Comparison of ENCODE assay signal across 1 cellular context in the genomic region with DNA sequence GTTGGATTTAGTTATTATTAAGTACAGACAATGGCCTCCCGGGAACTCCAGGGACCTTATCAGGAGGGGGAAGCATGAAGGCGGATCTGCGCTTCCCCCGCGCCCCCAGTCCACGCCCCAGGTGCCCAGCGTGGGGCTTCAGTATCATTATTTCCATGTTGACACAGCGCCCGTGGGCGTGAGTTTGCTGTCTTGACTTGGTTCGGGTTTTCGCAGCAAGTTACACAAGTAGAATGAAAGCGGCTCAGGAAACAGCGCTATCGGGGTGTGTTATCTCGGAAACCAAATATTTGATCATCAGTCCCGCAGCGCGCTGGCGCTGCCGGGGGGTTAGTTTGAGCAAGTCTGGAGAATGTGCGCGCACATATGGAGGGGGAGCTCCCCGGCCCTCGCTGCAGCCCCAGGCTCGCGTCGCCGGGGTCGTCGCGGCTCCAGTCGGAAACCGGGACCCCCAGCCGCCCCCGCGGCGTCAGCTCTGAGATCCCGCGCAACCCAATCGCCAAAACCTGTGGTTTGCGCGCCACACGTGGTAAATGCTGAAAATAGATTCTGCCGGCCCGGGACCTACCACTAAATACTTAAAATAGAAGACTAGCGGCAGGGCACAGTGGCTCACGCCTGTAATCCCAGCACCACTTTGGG.
A peak's percentile ranks its signal among the peaks of the same experiment; 100 is the strongest.
TF ChIP-seq lines count a peak whose summit lies in the region.

No MANE protein-coding gene starts in this region.

TF ChIP-seq in HepG2, 621 proteins besides CTCF, POLR2A, EP300 and RAD21 (continues in another document):
- peak; percentile 59; the same call in 1 of the 2 replicates for TF ChIP-seq KDM5B (CRISPR knock-in tag; IDR thresholded peaks at IDR 0.05; ENCODE audit: borderline replicate concordance)
- peak; percentile 59 for TF ChIP-seq FOSL2 (CRISPR knock-in tag; IDR thresholded peaks at IDR 0.05)
- TF ChIP-seq, protein P1, sequence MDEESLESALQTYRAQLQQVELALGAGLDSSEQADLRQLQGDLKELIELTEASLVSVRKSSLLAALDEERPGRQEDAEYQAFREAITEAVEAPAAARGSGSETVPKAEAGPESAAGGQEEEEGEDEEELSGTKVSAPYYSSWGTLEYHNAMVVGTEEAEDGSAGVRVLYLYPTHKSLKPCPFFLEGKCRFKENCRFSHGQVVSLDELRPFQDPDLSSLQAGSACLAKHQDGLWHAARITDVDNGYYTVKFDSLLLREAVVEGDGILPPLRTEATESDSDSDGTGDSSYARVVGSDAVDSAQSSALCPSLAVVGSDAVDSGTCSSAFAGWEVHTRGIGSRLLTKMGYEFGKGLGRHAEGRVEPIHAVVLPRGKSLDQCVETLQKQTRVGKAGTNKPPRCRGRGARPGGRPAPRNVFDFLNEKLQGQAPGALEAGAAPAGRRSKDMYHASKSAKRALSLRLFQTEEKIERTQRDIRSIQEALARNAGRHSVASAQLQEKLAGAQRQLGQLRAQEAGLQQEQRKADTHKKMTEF (CRISPR knock-in tag; IDR thresholded peaks at IDR 0.05): peak; percentile 61
- peak; percentile 40; the same call in 1 of the 2 replicates for TF ChIP-seq SOX5 (CRISPR knock-in tag; IDR thresholded peaks at IDR 0.05; ENCODE audit: borderline replicate concordance)
- TF ChIP-seq HHEX (CRISPR knock-in tag; IDR thresholded peaks at IDR 0.05): peak; percentile 69; the same call in 1 of the 2 replicates
- peak; percentile 74 for TF ChIP-seq NCOA2 (CRISPR knock-in tag; IDR thresholded peaks at IDR 0.05)
- no peak for TF ChIP-seq LCORL (IDR thresholded peaks at IDR 0.05)
- peak; percentile 42; the same call in 1 of the 2 replicates for TF ChIP-seq LCORL (CRISPR knock-in tag; IDR thresholded peaks at IDR 0.05)
- TF ChIP-seq, protein P2, sequence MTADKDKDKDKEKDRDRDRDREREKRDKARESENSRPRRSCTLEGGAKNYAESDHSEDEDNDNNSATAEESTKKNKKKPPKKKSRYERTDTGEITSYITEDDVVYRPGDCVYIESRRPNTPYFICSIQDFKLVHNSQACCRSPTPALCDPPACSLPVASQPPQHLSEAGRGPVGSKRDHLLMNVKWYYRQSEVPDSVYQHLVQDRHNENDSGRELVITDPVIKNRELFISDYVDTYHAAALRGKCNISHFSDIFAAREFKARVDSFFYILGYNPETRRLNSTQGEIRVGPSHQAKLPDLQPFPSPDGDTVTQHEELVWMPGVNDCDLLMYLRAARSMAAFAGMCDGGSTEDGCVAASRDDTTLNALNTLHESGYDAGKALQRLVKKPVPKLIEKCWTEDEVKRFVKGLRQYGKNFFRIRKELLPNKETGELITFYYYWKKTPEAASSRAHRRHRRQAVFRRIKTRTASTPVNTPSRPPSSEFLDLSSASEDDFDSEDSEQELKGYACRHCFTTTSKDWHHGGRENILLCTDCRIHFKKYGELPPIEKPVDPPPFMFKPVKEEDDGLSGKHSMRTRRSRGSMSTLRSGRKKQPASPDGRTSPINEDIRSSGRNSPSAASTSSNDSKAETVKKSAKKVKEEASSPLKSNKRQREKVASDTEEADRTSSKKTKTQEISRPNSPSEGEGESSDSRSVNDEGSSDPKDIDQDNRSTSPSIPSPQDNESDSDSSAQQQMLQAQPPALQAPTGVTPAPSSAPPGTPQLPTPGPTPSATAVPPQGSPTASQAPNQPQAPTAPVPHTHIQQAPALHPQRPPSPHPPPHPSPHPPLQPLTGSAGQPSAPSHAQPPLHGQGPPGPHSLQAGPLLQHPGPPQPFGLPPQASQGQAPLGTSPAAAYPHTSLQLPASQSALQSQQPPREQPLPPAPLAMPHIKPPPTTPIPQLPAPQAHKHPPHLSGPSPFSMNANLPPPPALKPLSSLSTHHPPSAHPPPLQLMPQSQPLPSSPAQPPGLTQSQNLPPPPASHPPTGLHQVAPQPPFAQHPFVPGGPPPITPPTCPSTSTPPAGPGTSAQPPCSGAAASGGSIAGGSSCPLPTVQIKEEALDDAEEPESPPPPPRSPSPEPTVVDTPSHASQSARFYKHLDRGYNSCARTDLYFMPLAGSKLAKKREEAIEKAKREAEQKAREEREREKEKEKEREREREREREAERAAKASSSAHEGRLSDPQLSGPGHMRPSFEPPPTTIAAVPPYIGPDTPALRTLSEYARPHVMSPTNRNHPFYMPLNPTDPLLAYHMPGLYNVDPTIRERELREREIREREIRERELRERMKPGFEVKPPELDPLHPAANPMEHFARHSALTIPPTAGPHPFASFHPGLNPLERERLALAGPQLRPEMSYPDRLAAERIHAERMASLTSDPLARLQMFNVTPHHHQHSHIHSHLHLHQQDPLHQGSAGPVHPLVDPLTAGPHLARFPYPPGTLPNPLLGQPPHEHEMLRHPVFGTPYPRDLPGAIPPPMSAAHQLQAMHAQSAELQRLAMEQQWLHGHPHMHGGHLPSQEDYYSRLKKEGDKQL (CRISPR knock-in tag; IDR thresholded peaks at IDR 0.05; ENCODE audit: low read depth): peak; percentile 93; the same call in 1 of the 2 replicates
- TF ChIP-seq GABPB1 (CRISPR knock-in tag; IDR thresholded peaks at IDR 0.05): peak; percentile 41
- no peak for TF ChIP-seq ZNF274 (CRISPR knock-in tag; IDR thresholded peaks at IDR 0.05)
- TF ChIP-seq, protein P3, sequence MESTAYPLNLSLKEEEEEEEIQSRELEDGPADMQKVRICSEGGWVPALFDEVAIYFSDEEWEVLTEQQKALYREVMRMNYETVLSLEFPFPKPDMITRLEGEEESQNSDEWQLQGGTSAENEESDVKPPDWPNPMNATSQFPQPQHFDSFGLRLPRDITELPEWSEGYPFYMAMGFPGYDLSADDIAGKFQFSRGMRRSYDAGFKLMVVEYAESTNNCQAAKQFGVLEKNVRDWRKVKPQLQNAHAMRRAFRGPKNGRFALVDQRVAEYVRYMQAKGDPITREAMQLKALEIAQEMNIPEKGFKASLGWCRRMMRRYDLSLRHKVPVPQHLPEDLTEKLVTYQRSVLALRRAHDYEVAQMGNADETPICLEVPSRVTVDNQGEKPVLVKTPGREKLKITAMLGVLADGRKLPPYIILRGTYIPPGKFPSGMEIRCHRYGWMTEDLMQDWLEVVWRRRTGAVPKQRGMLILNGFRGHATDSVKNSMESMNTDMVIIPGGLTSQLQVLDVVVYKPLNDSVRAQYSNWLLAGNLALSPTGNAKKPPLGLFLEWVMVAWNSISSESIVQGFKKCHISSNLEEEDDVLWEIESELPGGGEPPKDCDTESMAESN (CRISPR knock-in tag; conservative IDR thresholded peaks at IDR 0.05): no peak; the same call in 1 of the 2 replicates
- peak; percentile 72 for TF ChIP-seq EZH2 (conservative IDR thresholded peaks at IDR 0.05; ENCODE audit: low read depth, low read length)
- TF ChIP-seq, protein P4, sequence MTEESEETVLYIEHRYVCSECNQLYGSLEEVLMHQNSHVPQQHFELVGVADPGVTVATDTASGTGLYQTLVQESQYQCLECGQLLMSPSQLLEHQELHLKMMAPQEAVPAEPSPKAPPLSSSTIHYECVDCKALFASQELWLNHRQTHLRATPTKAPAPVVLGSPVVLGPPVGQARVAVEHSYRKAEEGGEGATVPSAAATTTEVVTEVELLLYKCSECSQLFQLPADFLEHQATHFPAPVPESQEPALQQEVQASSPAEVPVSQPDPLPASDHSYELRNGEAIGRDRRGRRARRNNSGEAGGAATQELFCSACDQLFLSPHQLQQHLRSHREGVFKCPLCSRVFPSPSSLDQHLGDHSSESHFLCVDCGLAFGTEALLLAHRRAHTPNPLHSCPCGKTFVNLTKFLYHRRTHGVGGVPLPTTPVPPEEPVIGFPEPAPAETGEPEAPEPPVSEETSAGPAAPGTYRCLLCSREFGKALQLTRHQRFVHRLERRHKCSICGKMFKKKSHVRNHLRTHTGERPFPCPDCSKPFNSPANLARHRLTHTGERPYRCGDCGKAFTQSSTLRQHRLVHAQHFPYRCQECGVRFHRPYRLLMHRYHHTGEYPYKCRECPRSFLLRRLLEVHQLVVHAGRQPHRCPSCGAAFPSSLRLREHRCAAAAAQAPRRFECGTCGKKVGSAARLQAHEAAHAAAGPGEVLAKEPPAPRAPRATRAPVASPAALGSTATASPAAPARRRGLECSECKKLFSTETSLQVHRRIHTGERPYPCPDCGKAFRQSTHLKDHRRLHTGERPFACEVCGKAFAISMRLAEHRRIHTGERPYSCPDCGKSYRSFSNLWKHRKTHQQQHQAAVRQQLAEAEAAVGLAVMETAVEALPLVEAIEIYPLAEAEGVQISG (CRISPR knock-in tag; IDR thresholded peaks at IDR 0.05): peak; percentile 32; the same call in 1 of the 2 replicates
- TF ChIP-seq, protein P5, sequence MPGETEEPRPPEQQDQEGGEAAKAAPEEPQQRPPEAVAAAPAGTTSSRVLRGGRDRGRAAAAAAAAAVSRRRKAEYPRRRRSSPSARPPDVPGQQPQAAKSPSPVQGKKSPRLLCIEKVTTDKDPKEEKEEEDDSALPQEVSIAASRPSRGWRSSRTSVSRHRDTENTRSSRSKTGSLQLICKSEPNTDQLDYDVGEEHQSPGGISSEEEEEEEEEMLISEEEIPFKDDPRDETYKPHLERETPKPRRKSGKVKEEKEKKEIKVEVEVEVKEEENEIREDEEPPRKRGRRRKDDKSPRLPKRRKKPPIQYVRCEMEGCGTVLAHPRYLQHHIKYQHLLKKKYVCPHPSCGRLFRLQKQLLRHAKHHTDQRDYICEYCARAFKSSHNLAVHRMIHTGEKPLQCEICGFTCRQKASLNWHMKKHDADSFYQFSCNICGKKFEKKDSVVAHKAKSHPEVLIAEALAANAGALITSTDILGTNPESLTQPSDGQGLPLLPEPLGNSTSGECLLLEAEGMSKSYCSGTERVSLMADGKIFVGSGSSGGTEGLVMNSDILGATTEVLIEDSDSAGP (CRISPR knock-in tag; IDR thresholded peaks at IDR 0.05; ENCODE audit: borderline replicate concordance): peak; percentile 41; the same call in 1 of the 2 replicates
- TF ChIP-seq, protein P6, sequence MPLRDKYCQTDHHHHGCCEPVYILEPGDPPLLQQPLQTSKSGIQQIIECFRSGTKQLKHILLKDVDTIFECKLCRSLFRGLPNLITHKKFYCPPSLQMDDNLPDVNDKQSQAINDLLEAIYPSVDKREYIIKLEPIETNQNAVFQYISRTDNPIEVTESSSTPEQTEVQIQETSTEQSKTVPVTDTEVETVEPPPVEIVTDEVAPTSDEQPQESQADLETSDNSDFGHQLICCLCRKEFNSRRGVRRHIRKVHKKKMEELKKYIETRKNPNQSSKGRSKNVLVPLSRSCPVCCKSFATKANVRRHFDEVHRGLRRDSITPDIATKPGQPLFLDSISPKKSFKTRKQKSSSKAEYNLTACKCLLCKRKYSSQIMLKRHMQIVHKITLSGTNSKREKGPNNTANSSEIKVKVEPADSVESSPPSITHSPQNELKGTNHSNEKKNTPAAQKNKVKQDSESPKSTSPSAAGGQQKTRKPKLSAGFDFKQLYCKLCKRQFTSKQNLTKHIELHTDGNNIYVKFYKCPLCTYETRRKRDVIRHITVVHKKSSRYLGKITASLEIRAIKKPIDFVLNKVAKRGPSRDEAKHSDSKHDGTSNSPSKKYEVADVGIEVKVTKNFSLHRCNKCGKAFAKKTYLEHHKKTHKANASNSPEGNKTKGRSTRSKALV (CRISPR knock-in tag; IDR thresholded peaks at IDR 0.05): peak; percentile 81; the same call in 1 of the 2 replicates
- no peak for TF ChIP-seq TBL1XR1 (IDR thresholded peaks at IDR 0.05; ENCODE audit: borderline replicate concordance, low read length, partially characterized antibody)
- 0 out of 2 replicates have a peak, but pooled peaks have one; percentile 35 for TF ChIP-seq RELA (CRISPR knock-in tag; IDR thresholded peaks at IDR 0.05)
- peak; percentile 23; the same call in 1 of the 2 replicates for TF ChIP-seq ZNF264 (CRISPR knock-in tag; IDR thresholded peaks at IDR 0.05)
- TF ChIP-seq AKAP8 (CRISPR knock-in tag; IDR thresholded peaks at IDR 0.05): 0 out of 2 replicates have a peak, but pooled peaks have one; percentile 17
- peak; percentile 94 for TF ChIP-seq SP5 (CRISPR knock-in tag; IDR thresholded peaks at IDR 0.05; ENCODE audit: borderline replicate concordance, low read depth)
- TF ChIP-seq, protein P7, sequence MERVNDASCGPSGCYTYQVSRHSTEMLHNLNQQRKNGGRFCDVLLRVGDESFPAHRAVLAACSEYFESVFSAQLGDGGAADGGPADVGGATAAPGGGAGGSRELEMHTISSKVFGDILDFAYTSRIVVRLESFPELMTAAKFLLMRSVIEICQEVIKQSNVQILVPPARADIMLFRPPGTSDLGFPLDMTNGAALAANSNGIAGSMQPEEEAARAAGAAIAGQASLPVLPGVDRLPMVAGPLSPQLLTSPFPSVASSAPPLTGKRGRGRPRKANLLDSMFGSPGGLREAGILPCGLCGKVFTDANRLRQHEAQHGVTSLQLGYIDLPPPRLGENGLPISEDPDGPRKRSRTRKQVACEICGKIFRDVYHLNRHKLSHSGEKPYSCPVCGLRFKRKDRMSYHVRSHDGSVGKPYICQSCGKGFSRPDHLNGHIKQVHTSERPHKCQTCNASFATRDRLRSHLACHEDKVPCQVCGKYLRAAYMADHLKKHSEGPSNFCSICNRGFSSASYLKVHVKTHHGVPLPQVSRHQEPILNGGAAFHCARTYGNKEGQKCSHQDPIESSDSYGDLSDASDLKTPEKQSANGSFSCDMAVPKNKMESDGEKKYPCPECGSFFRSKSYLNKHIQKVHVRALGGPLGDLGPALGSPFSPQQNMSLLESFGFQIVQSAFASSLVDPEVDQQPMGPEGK (CRISPR knock-in tag; IDR thresholded peaks at IDR 0.05): peak; percentile 91
- TF ChIP-seq, protein P8, sequence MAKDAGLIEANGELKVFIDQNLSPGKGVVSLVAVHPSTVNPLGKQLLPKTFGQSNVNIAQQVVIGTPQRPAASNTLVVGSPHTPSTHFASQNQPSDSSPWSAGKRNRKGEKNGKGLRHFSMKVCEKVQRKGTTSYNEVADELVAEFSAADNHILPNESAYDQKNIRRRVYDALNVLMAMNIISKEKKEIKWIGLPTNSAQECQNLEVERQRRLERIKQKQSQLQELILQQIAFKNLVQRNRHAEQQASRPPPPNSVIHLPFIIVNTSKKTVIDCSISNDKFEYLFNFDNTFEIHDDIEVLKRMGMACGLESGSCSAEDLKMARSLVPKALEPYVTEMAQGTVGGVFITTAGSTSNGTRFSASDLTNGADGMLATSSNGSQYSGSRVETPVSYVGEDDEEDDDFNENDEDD (CRISPR knock-in tag; IDR thresholded peaks at IDR 0.05; ENCODE audit: borderline replicate concordance): no peak; the same call in 1 of the 2 replicates
- TF ChIP-seq SIX1 (CRISPR knock-in tag; IDR thresholded peaks at IDR 0.05; ENCODE audit: borderline replicate concordance): peak; percentile 54; the same call in 1 of the 2 replicates
- TF ChIP-seq ZNF572 (CRISPR knock-in tag; IDR thresholded peaks at IDR 0.05): no peak
- TF ChIP-seq ZNF660 (CRISPR knock-in tag; IDR thresholded peaks at IDR 0.05; ENCODE audit: borderline replicate concordance, low read depth): no peak
- TF ChIP-seq ZNF547 (CRISPR knock-in tag; IDR thresholded peaks at IDR 0.05): peak; percentile 29; the same call in 1 of the 2 replicates
- TF ChIP-seq, protein P9, sequence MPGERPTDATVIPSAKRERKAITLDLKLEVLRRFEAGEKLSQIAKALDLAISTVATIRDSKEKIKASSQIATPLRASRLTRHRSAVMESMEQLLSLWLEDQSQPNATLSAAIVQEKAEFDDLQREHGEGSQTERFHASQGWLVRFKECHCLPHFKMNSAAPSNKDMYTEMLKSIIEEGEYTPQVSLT (CRISPR knock-in tag; IDR thresholded peaks at IDR 0.05; ENCODE audit: borderline replicate concordance, low read depth): no peak
- peak; percentile 42; the same call in 1 of the 2 replicates for TF ChIP-seq RXRB (CRISPR knock-in tag; IDR thresholded peaks at IDR 0.05; ENCODE audit: borderline replicate concordance)
